21 cellular contexts compared by ENCODE assay signal in the genomic region with DNA sequence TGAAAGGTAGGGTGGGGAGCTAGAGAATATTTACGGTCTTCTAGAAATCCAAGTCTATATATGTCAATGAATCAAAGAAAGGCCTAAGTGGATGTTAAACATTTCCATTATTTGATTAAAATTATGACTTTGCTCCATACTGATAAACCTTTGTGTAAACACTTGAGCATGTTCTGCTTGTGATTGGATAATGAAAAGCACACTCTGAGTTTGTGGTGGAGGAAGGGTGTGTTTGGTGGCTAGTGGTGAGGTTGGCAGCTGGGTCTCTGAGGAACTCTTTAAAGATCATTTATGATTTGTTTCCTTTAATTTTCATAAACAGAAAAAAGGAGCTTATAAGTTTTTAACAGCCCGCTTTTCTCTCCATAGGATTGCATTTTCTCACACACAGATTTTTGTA.
"Had no signal": no experiment of that assay in that cellular context is flagged by ENCODE, and none has a peak within 500 bp of the region (broad histone marks: within the 10 kb centered on the region; RNA-seq: fewer than 3 reads in every experiment).

No MANE protein-coding gene starts in this region.

- H3K4me3 Mint-ChIP-seq: IgD-negative memory B cell had no signal

- H3K9me3 ChIP-seq: SK-N-SH had no signal

- H3K4me3 ChIP-seq: K562 had no signal

- H3K27ac Mint-ChIP-seq: IgD-negative memory B cell had no signal

- H3K27ac ChIP-seq: HL-60, KMS-11, RWPE1 had no signal

- H3K4me1 Mint-ChIP-seq: IgD-negative memory B cell had no signal

- H3K27me3 Mint-ChIP-seq: IgD-negative memory B cell had no signal

- DNase-seq: Kasumi-1, MV-4-11, NCI-H1048, NCI-H1436, NCI-H187, NCI-H2029, NCI-H2081 treated with DMSO at 0.1 percent for 48 hours, NCI-H2171 treated with DMSO at 0.1 percent for 48 hours, NCI-H345, NCI-H446 treated with DMSO at 0.1 percent for 48 hours, NCI-H510A treated with DMSO at 0.1 percent for 48 hours, NCI-H526, NCI-H774, SHP77, SK-N-SH, SW 1271 had no signal

- H3K36me3 Mint-ChIP-seq: IgD-negative memory B cell had no signal

- H3K9ac ChIP-seq: KMS-11, SK-N-SH had no signal
